ENCODE assay signal across 8 cellular contexts in the genomic region with DNA sequence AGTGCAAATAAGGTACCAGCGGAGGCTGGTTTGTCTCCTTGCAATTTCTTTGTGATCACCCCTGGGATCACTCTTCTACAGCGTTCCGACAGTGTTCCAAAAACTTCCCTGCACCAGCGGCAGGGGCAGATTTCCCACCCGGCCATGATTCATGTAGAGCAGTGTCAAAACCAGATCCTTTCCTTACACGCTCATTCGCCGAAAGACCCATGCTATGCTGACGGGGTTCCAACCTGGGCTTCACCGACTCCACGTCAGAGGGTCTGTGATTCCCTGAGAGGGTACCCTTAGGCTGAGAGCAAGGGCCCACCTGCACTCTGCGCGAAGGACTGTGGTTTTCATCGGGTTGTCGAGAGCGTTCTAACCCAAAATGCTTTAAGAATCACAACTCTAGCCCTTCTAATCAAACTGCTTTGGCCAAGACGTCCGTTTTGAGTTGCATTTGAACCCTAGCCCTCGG. TPM values are rescaled to one million over a fixed set of nuclear protein-coding genes. Genes with fewer than 3 reads are reported as not detected.
A peak's percentile ranks its signal among the peaks of the same experiment; 100 is the strongest.
DNase-seq lines count a peak whose midpoint lies in the region; ATAC-seq and TF ChIP-seq lines count a peak whose summit lies in the region.

No MANE protein-coding gene starts in this region.

- no peak overlapping the region for H3K27ac ChIP-seq in PC-9
- peak overlapping the region; percentile 27 for H3K27ac ChIP-seq in colonic mucosa

- H3K9me3 ChIP-seq in PC-9 (ENCODE audit: insufficient read depth, low read depth) (no peaks in the 10 kb centered on the region), colonic mucosa (no peaks in the 10 kb centered on the region)

- H3K4me1 ChIP-seq in PC-9 (replicated peaks; ENCODE audit: insufficient read depth), result peaks cover 13% of the 10 kb centered on the region
- peaks cover 6% of the 10 kb centered on the region for H3K4me1 ChIP-seq in colonic mucosa

- ATAC-seq in activated CD4-positive, alpha-beta T cell treated with anti-CD3 and anti-CD28 coated beads for 36 hours, result peak; percentile 51
- ATAC-seq in HG02798 (IDR thresholded peaks at IDR 0.05; ENCODE audit: poor library complexity, unreplicated experiment), result peak; percentile 35
- peak; percentile 37 for ATAC-seq in stimulated activated naive CD8-positive, alpha-beta T cell treated with anti-CD3 and anti-CD28 coated beads, Interleukin-15, Interleukin-2, amounts not matched to agents 100 U/mL and 50 U/mL, for 24 hours

- no TSS peak for BruUV-seq in PC-9 (replicated peaks; lab: Mats Ljungman, UMichigan)

- H3K27me3 Mint-ChIP-seq in activated CD4-positive, alpha-beta T cell treated with anti-CD3 and anti-CD28 coated beads for 36 hours, result no peaks in the 10 kb centered on the region

- H3K36me3 Mint-ChIP-seq in activated CD4-positive, alpha-beta T cell treated with anti-CD3 and anti-CD28 coated beads for 36 hours (ENCODE audit: low read depth), result peaks cover 18% of the 10 kb centered on the region

- peak overlapping the region; percentile 100 for H2AFZ ChIP-seq in PC-9

- H3K4me2 ChIP-seq in PC-9, result peak overlapping the region; percentile 79

- intact Hi-C loops in activated CD4-positive, alpha-beta T cell treated with anti-CD3 and anti-CD28 coated beads for 36 hours (cut with DNase I, micrococcal nuclease), result loop anchor here (2.0 to 5.0 kb wide), 4 partner anchors 31 to 615 kb away; partner anchors contain the start of genes BIRC6 (in 1 of the 2) and MEMO1 (in 1 of the 2)
- intact Hi-C loops in PC-9 (cut with micrococcal nuclease; ENCODE audit: unreplicated experiment), result loop anchor here (10.0 kb wide), 1 partner anchor 847 kb away; the partner anchor contains the start of gene RASGRP3
- intact Hi-C loops in colonic mucosa (cut with DNase I), result no loop called here
- intact Hi-C loops in lower leg skin (cut with DNase I; ENCODE audit: low total_unique reads), result no loop called here

- 0 out of 2 replicates have a peak, but pooled peaks cover 4% of the 10 kb centered on the region for H4K20me1 ChIP-seq in PC-9 (ENCODE audit: insufficient read depth)

- TF ChIP-seq CTCF in PC-9 (conservative IDR thresholded peaks at IDR 0.05), result no peak
- no peak for TF ChIP-seq CTCF in colonic mucosa (IDR thresholded peaks at IDR 0.05)
- no peak for TF ChIP-seq CTCF in lower leg skin (IDR thresholded peaks at IDR 0.05)

- H3K4me3 ChIP-seq in PC-9 (peak overlapping the region; percentile 69; the same call in 1 of the 2 replicates), colonic mucosa (peak overlapping the region; percentile 89), lower leg skin (ENCODE audit: low read depth, poor library complexity, severe bottlenecking) (peak overlapping the region; percentile 95)

- peaks cover 18% of the 10 kb centered on the region for H3K79me2 ChIP-seq in PC-9 (ENCODE audit: low read depth)

- peak; percentile 66 for DNase-seq in activated CD4-positive, alpha-beta T cell treated with anti-CD3 and anti-CD28 coated beads for 36 hours
- no peak for DNase-seq in activated CD4-positive, alpha-beta T cell treated with anti-CD3 and anti-CD28 coated beads for 4 hours
- DNase-seq in PC-9, result no peak
- peak; percentile 44 for DNase-seq in colonic mucosa
- DNase-seq in lower leg skin (ENCODE audit: low spot score in 2 of 2), result peak in 1 of 2 donors; percentile 25
- peak; percentile 45 for DNase-seq in stimulated activated naive CD8-positive, alpha-beta T cell treated with anti-CD3 and anti-CD28 coated beads, Interleukin-15, Interleukin-2, amounts not matched to agents 100 U/mL and 50 U/mL, for 24 hours
- no peak for DNase-seq in OCI-M2 (lab: John Stamatoyannopoulos, UW; ENCODE audit: unreplicated experiment)

- TF ChIP-seq POLR2A in lower leg skin (IDR thresholded peaks at IDR 0.05), result no peak

- H3F3A ChIP-seq in PC-9 (ENCODE audit: insufficient read depth, low read depth), result peaks cover 12% of the 10 kb centered on the region; the same call in 1 of the 2 replicates

- 0 to 4% methylated on average over 19 of the region's 19 CpGs for WGBS in lower leg skin, 2 donors

- H3K4me1 Mint-ChIP-seq in activated CD4-positive, alpha-beta T cell treated with anti-CD3 and anti-CD28 coated beads for 36 hours, result peaks cover 32% of the 10 kb centered on the region

- no peaks in the 10 kb centered on the region for H3K9me3 Mint-ChIP-seq in activated CD4-positive, alpha-beta T cell treated with anti-CD3 and anti-CD28 coated beads for 36 hours (ENCODE audit: low read depth)

- H3K4me3 Mint-ChIP-seq in activated CD4-positive, alpha-beta T cell treated with anti-CD3 and anti-CD28 coated beads for 36 hours, result peak overlapping the region; percentile 92

- H3K9ac ChIP-seq in colonic mucosa (ENCODE audit: low read depth in 2 of 2, low read length in 2 of 2), result peak overlapping the region; percentile 71 to 73

- no peaks in the 10 kb centered on the region for H3K9me2 ChIP-seq in PC-9 (ENCODE audit: insufficient read depth)

- POLR2A ChIA-PET in activated CD4-positive, alpha-beta T cell treated with anti-CD3 and anti-CD28 coated beads for 36 hours (lab: Charles Lee), result interaction anchor here (0.6 kb wide), 1 partner anchor 19 kb away, joined by 9 read pairs; no protein-coding TSS in a partner anchor
- POLR2A ChIA-PET in PC-9 (lab: Charles Lee; ENCODE audit: unreplicated experiment), result no interaction called here

- CTCF ChIA-PET in activated CD4-positive, alpha-beta T cell treated with anti-CD3 and anti-CD28 coated beads for 36 hours (lab: Charles Lee), result interaction anchor here (0.7 kb wide), 1 partner anchor 229 kb away, joined by 3 read pairs; no protein-coding TSS in a partner anchor
- CTCF ChIA-PET in PC-9 (lab: Charles Lee), result interaction anchor here (0.6 kb wide), 1 partner anchor 446 kb away, joined by 3 read pairs; no protein-coding TSS in a partner anchor

- H3K27me3 ChIP-seq in PC-9 (ENCODE audit: insufficient read depth, low read depth) (no peaks in the 10 kb centered on the region), colonic mucosa (no peaks in the 10 kb centered on the region)

- H3K36me3 ChIP-seq in PC-9 (ENCODE audit: low read depth), result peaks cover 7% of the 10 kb centered on the region; the same call in 1 of the 2 replicates
- no peaks in the 10 kb centered on the region for H3K36me3 ChIP-seq in colonic mucosa

- H3K27ac Mint-ChIP-seq in activated CD4-positive, alpha-beta T cell treated with anti-CD3 and anti-CD28 coated beads for 36 hours, result peak overlapping the region; percentile 93

RNA-seq across cellular contexts. Expression of gene TTC27, which starts 0.4 kb away (rescaled TPM):
- 10 to 100 TPM; 32.7 to 33.7 TPM for total RNA-seq in activated CD4-positive, alpha-beta T cell treated with anti-CD3 and anti-CD28 coated beads for 36 hours
- total RNA-seq in PC-9 (2021), result 12.0 and 12.8 TPM in 2 replicates
- total RNA-seq in colonic mucosa, result 10 to 100 TPM in 1 of 2 donors, 1 to 10 TPM in 1; 10.0 to 15.5 TPM
- 10 to 100 TPM; 11.0 to 16.4 (median 11.3) TPM for total RNA-seq in lower leg skin

Comparison
In these comparisons a context has a peak if more than half of its experiments do, and no peak if none do; other contexts are left out.
1. DNase-seq: peak in activated CD4-positive, alpha-beta T cell treated with anti-CD3 and anti-CD28 coated beads for 36 hours (single experiment), colonic mucosa (single experiment) and stimulated activated naive CD8-positive, alpha-beta T cell treated with anti-CD3 and anti-CD28 coated beads, Interleukin-15, Interleukin-2, amounts not matched to agents 100 U/mL and 50 U/mL, for 24 hours (single experiment); none in activated CD4-positive, alpha-beta T cell treated with anti-CD3 and anti-CD28 coated beads for 4 hours (0 of 2), PC-9 (0 of 2) and OCI-M2 (single experiment).
2. intact Hi-C loops: an anchor here in activated CD4-positive, alpha-beta T cell treated with anti-CD3 and anti-CD28 coated beads for 36 hours (2.0 to 5.0 kb wide) and PC-9 (10.0 kb wide); none called in colonic mucosa and lower leg skin.
3. Peak in every context shown above with its lines, with median percentiles within 50 percentile points of each other: ATAC-seq and H3K4me3 ChIP-seq.